Comparison of ENCODE assay signal across 23 cellular contexts in the genomic region with DNA sequence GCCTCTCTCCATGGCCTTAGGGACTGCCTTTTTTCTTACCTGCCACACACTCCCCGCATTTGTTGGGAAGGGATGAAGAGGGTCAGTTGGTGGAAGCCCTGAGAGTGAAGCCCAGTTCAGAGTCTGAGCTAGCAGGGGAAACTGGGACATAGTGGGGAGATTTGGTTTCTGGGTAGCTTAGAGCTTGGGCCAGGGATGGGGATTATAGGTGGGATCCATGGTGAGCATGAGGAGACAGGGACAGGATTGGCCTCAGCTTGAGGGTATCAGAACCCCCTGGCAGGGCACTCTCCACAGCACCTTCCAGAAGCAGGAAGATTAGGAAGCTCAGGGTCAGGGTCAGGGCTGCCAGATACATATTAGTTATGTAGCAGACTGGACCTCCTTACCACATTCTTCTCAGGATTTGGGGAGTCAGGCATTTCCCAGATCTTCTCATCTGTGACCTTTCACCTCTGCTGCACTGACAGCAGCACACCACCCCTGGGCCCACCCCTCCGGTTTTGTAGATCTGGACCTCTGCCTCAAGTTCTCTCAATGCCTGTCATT. TPM values are rescaled to one million over a fixed set of nuclear protein-coding genes. Genes with fewer than 3 reads are reported as not detected.
"Had no signal": no experiment of that assay in that cellular context is flagged by ENCODE, and none has a peak within 500 bp of the region (broad histone marks: within the 10 kb centered on the region; RNA-seq: fewer than 3 reads in every experiment).

No MANE protein-coding gene starts in this region.

- ATAC-seq: activated T-cell treated with anti-CD3 and anti-CD28 coated beads, Interleukin-2, amount 50 U/mL, for 72 hours; gastrocnemius medialis; mucosa of descending colon; stimulated activated memory B cell treated with anti-CD40 and anti-IgM and Interleukin-4, amounts not matched to agents 10 μg/mL and 1 μg/mL and 100 μg/mL, for 72 hours had no signal

- H3K27me3 Mint-ChIP-seq: stimulated activated memory B cell treated with anti-CD40 and anti-IgM and Interleukin-4, amounts not matched to agents 10 μg/mL and 1 μg/mL and 100 μg/mL, for 72 hours had no signal

- DNase-seq: activated naive CD4-positive, alpha-beta T cell treated with anti-CD3 and anti-CD28 coated beads, Interleukin-2, amount 50 U/mL, for 16 hours; activated T-cell treated with anti-CD3 and anti-CD28 coated beads, Interleukin-2, amount 50 U/mL, for 72 hours; aorta; caudate nucleus; esophagus squamous epithelium; gastrocnemius medialis; hypothalamus; mesenchymal stem cell; mucosa of descending colon; nephron progenitor cell; stimulated activated CD4-positive, alpha-beta T cell treated with anti-CD3 and anti-CD28 coated beads, Interleukin-15, amount 100 ng/mL, for 24 hours; transverse colon; WERI-Rb-1 had no signal

- H3K4me3 Mint-ChIP-seq: activated T-cell treated with anti-CD3 and anti-CD28 coated beads, Interleukin-2, amount 50 U/mL, for 72 hours; brain; nephron progenitor cell; stimulated activated memory B cell treated with anti-CD40 and anti-IgM and Interleukin-4, amounts not matched to agents 10 μg/mL and 1 μg/mL and 100 μg/mL, for 72 hours; T-helper 2 cell treated with Interferon-gamma antibody and Interleukin-4, amounts not matched to agents 5 μg/mL and 100 μg/mL, for 36 hours had no signal

- H3K9me3 Mint-ChIP-seq: activated T-cell treated with anti-CD3 and anti-CD28 coated beads, Interleukin-2, amount 50 U/mL, for 72 hours; brain; nephron progenitor cell; stimulated activated memory B cell treated with anti-CD40 and anti-IgM and Interleukin-4, amounts not matched to agents 10 μg/mL and 1 μg/mL and 100 μg/mL, for 72 hours; T-helper 2 cell treated with Interferon-gamma antibody and Interleukin-4, amounts not matched to agents 5 μg/mL and 100 μg/mL, for 36 hours had no signal

- H3K4me1 Mint-ChIP-seq: nephron progenitor cell had no signal

- H3K27ac Mint-ChIP-seq: activated T-cell treated with anti-CD3 and anti-CD28 coated beads, Interleukin-2, amount 50 U/mL, for 72 hours; brain; nephron progenitor cell; stimulated activated memory B cell treated with anti-CD40 and anti-IgM and Interleukin-4, amounts not matched to agents 10 μg/mL and 1 μg/mL and 100 μg/mL, for 72 hours; T-helper 2 cell treated with Interferon-gamma antibody and Interleukin-4, amounts not matched to agents 5 μg/mL and 100 μg/mL, for 36 hours had no signal

RNA-seq across cellular contexts. Expression of a gene that starts 17.9 kb away (rescaled TPM):
- total RNA-seq: activated T-cell treated with anti-CD3 and anti-CD28 coated beads, Interleukin-2, amount 50 U/mL, for 72 hours; aorta; dermis microvascular lymphatic vessel endothelial cell; esophagus squamous epithelium; gastrocnemius medialis; lower leg skin; mucosa of descending colon; renal cortical epithelial cell; sigmoid colon; smooth muscle cell; temporal lobe; uterus had no signal

RNA-seq across cellular contexts. Expression of a gene that starts 23.8 kb away (rescaled TPM):
- total RNA-seq: activated T-cell treated with anti-CD3 and anti-CD28 coated beads, Interleukin-2, amount 50 U/mL, for 72 hours; aorta; dermis microvascular lymphatic vessel endothelial cell; esophagus squamous epithelium; gastrocnemius medialis; lower leg skin; renal cortical epithelial cell; sigmoid colon; smooth muscle cell; temporal lobe; uterus had no signal

RNA-seq across cellular contexts. Expression of a gene that starts 40.3 kb away (rescaled TPM):
- total RNA-seq: dermis microvascular lymphatic vessel endothelial cell, esophagus squamous epithelium, smooth muscle cell had no signal
